In the genomic region with DNA sequence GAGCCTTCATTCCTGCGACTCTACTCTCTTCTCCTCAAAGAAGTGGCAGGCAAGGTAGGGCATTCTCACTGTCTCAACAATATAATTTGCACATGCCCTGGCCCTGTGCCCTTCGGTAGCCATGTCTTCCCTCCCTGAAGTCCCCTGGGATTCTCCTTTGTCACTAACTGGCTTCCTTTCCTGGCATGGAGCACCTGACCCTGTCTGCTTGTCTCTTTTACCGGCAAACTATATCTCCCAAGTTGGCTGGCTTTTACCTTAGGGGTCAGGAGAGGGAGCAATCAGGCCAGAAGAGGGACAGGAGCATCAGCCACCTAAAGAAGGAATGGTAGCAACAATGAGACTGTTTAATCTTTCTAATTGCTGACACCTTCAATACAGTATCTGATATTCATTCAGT, we compare ENCODE assay signal across 21 cellular contexts. TPM values are rescaled to one million over a fixed set of nuclear protein-coding genes. Genes with fewer than 3 reads are reported as not detected.
A peak's percentile ranks its signal among the peaks of the same experiment; 100 is the strongest.
DNase-seq lines count a peak whose midpoint lies in the region; ATAC-seq and TF ChIP-seq lines count a peak whose summit lies in the region.
"Had no signal": no experiment of that assay in that cellular context is flagged by ENCODE, and none has a peak within 500 bp of the region (broad histone marks: within the 10 kb centered on the region; RNA-seq: fewer than 3 reads in every experiment).

No MANE protein-coding gene starts in this region.

- intact Hi-C loops in uterus (cut with DNase I; ENCODE audit: low total_unique reads): no loop called here

- TF ChIP-seq POLR2A in uterus (IDR thresholded peaks at IDR 0.05): no peak

- H3K27me3 ChIP-seq in endodermal cell (ENCODE audit: control insufficient read depth, insufficient read depth, low read length, poor library complexity, severe bottlenecking) (peaks cover 12% of the 10 kb centered on the region), uterus (no peaks in the 10 kb centered on the region)
- H3K27me3 ChIP-seq: colonic mucosa, gastrocnemius medialis, tibial nerve had no signal

- H3K4me3 Mint-ChIP-seq in stimulated activated naive CD8-positive, alpha-beta T cell treated with anti-CD3 and anti-CD28 coated beads, Interleukin-15, Interleukin-2, amounts not matched to agents 100 ng/mL and 50 ng/mL, for 24 hours: no peak overlapping the region
- no peak overlapping the region for H3K4me3 Mint-ChIP-seq in endodermal cell
- H3K4me3 Mint-ChIP-seq: immature natural killer cell; memory B cell; T-helper 2 cell treated with Interferon-gamma antibody and Interleukin-4, amounts not matched to agents 5 μg/mL and 100 μg/mL, for 36 hours had no signal

- H3K27ac ChIP-seq in endodermal cell (ENCODE audit: low read depth, low read length): no peak overlapping the region
- H3K27ac ChIP-seq in uterus: peak overlapping the region; percentile 74 to 89
- H3K27ac ChIP-seq: 22Rv1, colonic mucosa, gastrocnemius medialis, tibial nerve had no signal

- H3K27ac Mint-ChIP-seq in stimulated activated naive CD8-positive, alpha-beta T cell treated with anti-CD3 and anti-CD28 coated beads, Interleukin-15, Interleukin-2, amounts not matched to agents 100 ng/mL and 50 ng/mL, for 24 hours: peak overlapping the region; percentile 100
- no peak overlapping the region for H3K27ac Mint-ChIP-seq in endodermal cell
- H3K27ac Mint-ChIP-seq: immature natural killer cell; memory B cell; T-helper 2 cell treated with Interferon-gamma antibody and Interleukin-4, amounts not matched to agents 5 μg/mL and 100 μg/mL, for 36 hours had no signal

- 75 to 83% methylated on average over 2 to 3 of the region's 3 CpGs for WGBS in endodermal cell (ENCODE audit: insufficient coverage in 1 of 2, insufficient read length in 1 of 2), 2 experiments

- H3K9me3 ChIP-seq in endodermal cell (ENCODE audit: control insufficient read depth, low read length): no peaks in the 10 kb centered on the region
- H3K9me3 ChIP-seq in uterus: no peaks in the 10 kb centered on the region
- H3K9me3 ChIP-seq: colonic mucosa, gastrocnemius medialis, tibial nerve had no signal

- H3K27me3 Mint-ChIP-seq in stimulated activated naive CD8-positive, alpha-beta T cell treated with anti-CD3 and anti-CD28 coated beads, Interleukin-15, Interleukin-2, amounts not matched to agents 100 ng/mL and 50 ng/mL, for 24 hours: no peaks in the 10 kb centered on the region
- H3K27me3 Mint-ChIP-seq in endodermal cell (ENCODE audit: insufficient read depth): peaks cover 28% of the 10 kb centered on the region

- H3K9ac ChIP-seq in endodermal cell (ENCODE audit: extremely low read depth, low read length, poor library complexity, severe bottlenecking): no peak overlapping the region

- DNase-seq in DMS 273 (lab: John Stamatoyannopoulos, UW; ENCODE audit: unreplicated experiment): peak; percentile 9
- DNase-seq in DMS 273 treated with DMSO at 0.1 percent for 48 hours (lab: John Stamatoyannopoulos, UW): no peak
- DNase-seq in stimulated activated naive CD8-positive, alpha-beta T cell treated with anti-CD3 and anti-CD28 coated beads, Interleukin-15, Interleukin-2, amounts not matched to agents 100 U/mL and 50 U/mL, for 24 hours: no peak
- peak; percentile 65 for DNase-seq in endodermal cell
- no peak for DNase-seq in uterus
- no peak for DNase-seq in SW 1271 (lab: John Stamatoyannopoulos, UW)
- no peak for DNase-seq in Ammon's horn (ENCODE audit: low spot score)
- DNase-seq: aorta; colonic mucosa; gastrocnemius medialis; immature natural killer cell; NCI-H2081 treated with DMSO at 0.1 percent for 48 hours; SHP77; stimulated activated CD4-positive, alpha-beta T cell treated with anti-CD3 and anti-CD28 coated beads, Interleukin-4, amount 100 ng/mL, for 1 hour; stimulated activated CD8-positive, alpha-beta memory T cell treated with anti-CD3 and anti-CD28 coated beads, Interleukin-4, amount 100 ng/mL, for 48 hours had no signal

- H3K9me3 Mint-ChIP-seq in stimulated activated naive CD8-positive, alpha-beta T cell treated with anti-CD3 and anti-CD28 coated beads, Interleukin-15, Interleukin-2, amounts not matched to agents 100 ng/mL and 50 ng/mL, for 24 hours: no peaks in the 10 kb centered on the region
- H3K9me3 Mint-ChIP-seq in endodermal cell: no peaks in the 10 kb centered on the region
- H3K9me3 Mint-ChIP-seq: memory B cell; T-helper 2 cell treated with Interferon-gamma antibody and Interleukin-4, amounts not matched to agents 5 μg/mL and 100 μg/mL, for 36 hours had no signal

- H3K36me3 ChIP-seq in endodermal cell (ENCODE audit: control insufficient read depth, insufficient read depth, low read length): no peaks in the 10 kb centered on the region
- H3K36me3 ChIP-seq in uterus: no peaks in the 10 kb centered on the region
- H3K36me3 ChIP-seq: colonic mucosa, gastrocnemius medialis, tibial nerve had no signal

- H3K4me1 ChIP-seq in endodermal cell (ENCODE audit: control insufficient read depth, insufficient read depth, low read length) (peaks cover 7% of the 10 kb centered on the region), uterus (peaks cover 5 to 7% of the 10 kb centered on the region in 2 donors)
- H3K4me1 ChIP-seq: colonic mucosa had no signal

- no peaks in the 10 kb centered on the region for H3K36me3 Mint-ChIP-seq in stimulated activated naive CD8-positive, alpha-beta T cell treated with anti-CD3 and anti-CD28 coated beads, Interleukin-15, Interleukin-2, amounts not matched to agents 100 ng/mL and 50 ng/mL, for 24 hours (ENCODE audit: low read depth)
- no peaks in the 10 kb centered on the region for H3K36me3 Mint-ChIP-seq in endodermal cell (ENCODE audit: low read depth)
- H3K36me3 Mint-ChIP-seq: immature natural killer cell, memory B cell had no signal

- H3K4me1 Mint-ChIP-seq in stimulated activated naive CD8-positive, alpha-beta T cell treated with anti-CD3 and anti-CD28 coated beads, Interleukin-15, Interleukin-2, amounts not matched to agents 100 ng/mL and 50 ng/mL, for 24 hours (ENCODE audit: low read depth): peaks cover 49% of the 10 kb centered on the region
- H3K4me1 Mint-ChIP-seq in endodermal cell: peaks cover 35% of the 10 kb centered on the region
- H3K4me1 Mint-ChIP-seq: immature natural killer cell had no signal

- TF ChIP-seq CTCF in endodermal cell (conservative IDR thresholded peaks at IDR 0.05): peak; percentile 53
- TF ChIP-seq CTCF in uterus (IDR thresholded peaks at IDR 0.05): no peak

- H3K4me3 ChIP-seq in endodermal cell (ENCODE audit: low read length): no peak overlapping the region
- H3K4me3 ChIP-seq in uterus: no peak overlapping the region
- H3K4me3 ChIP-seq: colonic mucosa, gastrocnemius medialis, tibial nerve had no signal

- ATAC-seq in stimulated activated naive CD8-positive, alpha-beta T cell treated with anti-CD3 and anti-CD28 coated beads, Interleukin-15, Interleukin-2, amounts not matched to agents 100 U/mL and 50 U/mL, for 24 hours: no peak
- ATAC-seq: gastrocnemius medialis, sciatic nerve had no signal

RNA-seq across cellular contexts. Expression of gene RMDN2, which starts 51.9 kb away (rescaled TPM):
- total RNA-seq in endodermal cell (1 to 10 TPM; 3.9 to 4.9 TPM), uterus (10 to 100 TPM; 12.5 to 19.2 (median 14.3) TPM)
- 4.3 TPM for polyA plus RNA-seq in endodermal cell (2013, experiment 1 of 2)
- 3.6 TPM for polyA plus RNA-seq in endodermal cell (2013, experiment 2 of 2)

Comparison
In these comparisons a context has a peak if more than half of its experiments do, and no peak if none do; other contexts are left out.
1. DNase-seq: peak in DMS 273 (single experiment) and endodermal cell (single experiment); none in DMS 273 treated with DMSO at 0.1 percent for 48 hours (single experiment), stimulated activated naive CD8-positive, alpha-beta T cell treated with anti-CD3 and anti-CD28 coated beads, Interleukin-15, Interleukin-2, amounts not matched to agents 100 U/mL and 50 U/mL, for 24 hours (single experiment), uterus (0 of 2), SW 1271 (0 of 2) and Ammon's horn (single experiment).